Comparison of ENCODE assay signal across 20 cellular contexts in genomic region chr11:79269923-79270322, GRCh38.
DNase-seq lines count a peak whose midpoint lies in the region; TF ChIP-seq lines count a peak whose summit lies in the region.
"Had no signal": no experiment of that assay in that cellular context is flagged by ENCODE, and none has a peak within 500 bp of the region (broad histone marks: within the 10 kb centered on the region; RNA-seq: fewer than 3 reads in every experiment).

No MANE protein-coding gene starts in this region.

- no peaks in the 10 kb centered on the region for H3K27me3 ChIP-seq in brain microvascular endothelial cell (replicated peaks)
- H3K27me3 ChIP-seq in neural cell (ENCODE audit: insufficient read depth, low read depth, low read length) = no peaks in the 10 kb centered on the region
- H3K27me3 ChIP-seq in CD4-positive, alpha-beta memory T cell (ENCODE audit: insufficient read depth, low read length) = no peaks in the 10 kb centered on the region
- H3K27me3 ChIP-seq: colonic mucosa, esophagus squamous epithelium, gastroesophageal sphincter had no signal

- no peaks in the 10 kb centered on the region for H4K20me1 ChIP-seq in neural cell (ENCODE audit: insufficient read depth)

- H3F3A ChIP-seq in neural cell (ENCODE audit: insufficient read depth, low read length, poor library complexity, severe bottlenecking) = no peaks in the 10 kb centered on the region

- H3K4me1 ChIP-seq in CD4-positive, alpha-beta memory T cell (ENCODE audit: insufficient read depth, low read length) = no peaks in the 10 kb centered on the region
- H3K4me1 ChIP-seq: colonic mucosa had no signal

- no peaks in the 10 kb centered on the region for H3K9me2 ChIP-seq in neural cell (ENCODE audit: insufficient read depth, low read length)

- POLR2A ChIA-PET in RWPE1 (lab: Yijun Ruan, JAX; ENCODE audit: low non-redundant PET) = no interaction called here
- POLR2A ChIA-PET in CD4-positive, alpha-beta memory T cell (lab: Charles Lee; ENCODE audit: partially characterized antibody) = no interaction called here

- no peaks in the 10 kb centered on the region for H3K9me3 ChIP-seq in neural cell (ENCODE audit: low read length)
- no peaks in the 10 kb centered on the region for H3K9me3 ChIP-seq in CD4-positive, alpha-beta memory T cell (ENCODE audit: control insufficient read depth in 1 of 2, low read length in 2 of 2)
- H3K9me3 ChIP-seq: colonic mucosa, esophagus squamous epithelium, gastroesophageal sphincter, thoracic aorta had no signal

- no peak overlapping the region for H3K4me3 Mint-ChIP-seq in CD4-positive, alpha-beta memory T cell
- H3K4me3 Mint-ChIP-seq: activated naive CD8-positive, alpha-beta T cell; T-helper 17 cell had no signal

- H3K4me1 Mint-ChIP-seq in CD4-positive, alpha-beta memory T cell = no peaks in the 10 kb centered on the region
- H3K4me1 Mint-ChIP-seq: T-helper 17 cell had no signal

- CTCF ChIA-PET in RWPE1 (lab: Yijun Ruan, JAX) = interaction anchor here (1.1 kb wide), 1 partner anchor 171 kb away, joined by 4 read pairs; the partner anchor contains the start of gene TENM4
- CTCF ChIA-PET in CD4-positive, alpha-beta memory T cell (lab: Charles Lee; ENCODE audit: partially characterized antibody) = no interaction called here

- H3K36me3 ChIP-seq in brain microvascular endothelial cell (replicated peaks) = no peaks in the 10 kb centered on the region
- H3K36me3 ChIP-seq in neural cell (ENCODE audit: insufficient read depth, low read length) = no peaks in the 10 kb centered on the region
- no peaks in the 10 kb centered on the region for H3K36me3 ChIP-seq in CD4-positive, alpha-beta memory T cell (ENCODE audit: insufficient read depth, low read length)
- H3K36me3 ChIP-seq: colonic mucosa, esophagus squamous epithelium, gastroesophageal sphincter, thoracic aorta had no signal

- no peaks in the 10 kb centered on the region for H3K27me3 Mint-ChIP-seq in CD4-positive, alpha-beta memory T cell
- H3K27me3 Mint-ChIP-seq: activated naive CD8-positive, alpha-beta T cell had no signal

- DNase-seq in DMS53 (lab: John Stamatoyannopoulos, UW) (peak; percentile 29), DMS53 treated with DMSO at 0.1 percent for 48 hours (lab: John Stamatoyannopoulos, UW; ENCODE audit: unreplicated experiment) (no peak), NCI-H1105 (lab: John Stamatoyannopoulos, UW) (peak; percentile 53), brain microvascular endothelial cell (no peak), RWPE1 (ENCODE audit: low spot score) (no peak), HPDE6-E6E7 (ENCODE audit: extremely low spot score) (no peak)
- no peak for DNase-seq in CD4-positive, alpha-beta memory T cell
- DNase-seq: activated CD4-positive, alpha-beta T cell treated with anti-CD3 and anti-CD28 coated beads, Interleukin-2, amount 50 U/mL, for 1 hour; colonic mucosa; DND-41; esophagus squamous epithelium; Karpas-422; stimulated activated CD4-positive, alpha-beta T cell treated with anti-CD3 and anti-CD28 coated beads, Interleukin-4, amount 100 ng/mL, for 1 hour; stimulated activated naive CD4-positive, alpha-beta T cell treated with Interleukin-2 at 50 U/mL for 16 hours; T-helper 17 cell had no signal

- H3K36me3 Mint-ChIP-seq in CD4-positive, alpha-beta memory T cell = no peaks in the 10 kb centered on the region
- H3K36me3 Mint-ChIP-seq: activated naive CD8-positive, alpha-beta T cell had no signal

- H3K79me2 ChIP-seq in neural cell (replicated peaks; ENCODE audit: insufficient read depth, low read length) = no peaks in the 10 kb centered on the region

- H3K4me2 ChIP-seq in neural cell (ENCODE audit: low read length) = no peak overlapping the region

- TF ChIP-seq EP300 in neural cell (conservative IDR thresholded peaks at IDR 0.05; ENCODE audit: poor library complexity, severe bottlenecking) = no peak

- no peak overlapping the region for H3K27ac ChIP-seq in brain microvascular endothelial cell
- no peak overlapping the region for H3K27ac ChIP-seq in neural cell (ENCODE audit: low read length)
- no peak overlapping the region for H3K27ac ChIP-seq in RWPE1
- no peak overlapping the region for H3K27ac ChIP-seq in CD4-positive, alpha-beta memory T cell (ENCODE audit: low read depth, low read length)
- H3K27ac ChIP-seq: 22Rv1, colonic mucosa, esophagus squamous epithelium, gastroesophageal sphincter, thoracic aorta had no signal

- no peak overlapping the region for H2AFZ ChIP-seq in neural cell (ENCODE audit: low read depth, low read length)

- intact Hi-C loops in CD4-positive, alpha-beta memory T cell (cut with micrococcal nuclease) = no loop called here

- no peak for TF ChIP-seq RAD21 in neural cell (conservative IDR thresholded peaks at IDR 0.05)

- H3K9ac ChIP-seq in neural cell (ENCODE audit: low read length) = peak overlapping the region; percentile 21

- H3K4me3 ChIP-seq in brain microvascular endothelial cell (ENCODE audit: low read depth, low read length) = no peak overlapping the region
- H3K4me3 ChIP-seq in neural cell (ENCODE audit: low read length) = no peak overlapping the region
- H3K4me3 ChIP-seq in CD4-positive, alpha-beta memory T cell (ENCODE audit: low read length in 2 of 2) = no peak overlapping the region
- H3K4me3 ChIP-seq: colonic mucosa, esophagus squamous epithelium, gastroesophageal sphincter, thoracic aorta had no signal

- in situ Hi-C loops in brain microvascular endothelial cell (cut with HindIII; ENCODE audit: low pct_ligation_motif_present, low sequenced_read_pairs) = no loop called here

- TF ChIP-seq CTCF in brain microvascular endothelial cell (IDR thresholded peaks at IDR 0.05; ENCODE audit: low read depth, low read length, missing control alignments) (peak; percentile 20), neural cell (IDR thresholded peaks at IDR 0.05; ENCODE audit: poor library complexity, severe bottlenecking) (no peak), RWPE1 (conservative IDR thresholded peaks at IDR 0.05; ENCODE audit: low read depth) (no peak)

- H3K27ac Mint-ChIP-seq in CD4-positive, alpha-beta memory T cell = no peak overlapping the region
- H3K27ac Mint-ChIP-seq: activated naive CD8-positive, alpha-beta T cell; T-helper 17 cell had no signal

- H3K9me3 Mint-ChIP-seq in CD4-positive, alpha-beta memory T cell = no peaks in the 10 kb centered on the region

TF ChIP-seq in neural cell, 6 proteins besides CTCF, POLR2A, EP300 and RAD21:
- TF ChIP-seq TAF1 (IDR thresholded peaks at IDR 0.05; ENCODE audit: low read depth) = no peak
- TF ChIP-seq SMC3 (conservative IDR thresholded peaks at IDR 0.05; ENCODE audit: poor library complexity) = no peak
- TF ChIP-seq POLR2AphosphoS5 (IDR thresholded peaks at IDR 0.05) = no peak
- TF ChIP-seq EZH2 (IDR thresholded peaks at IDR 0.05; ENCODE audit: borderline replicate concordance, insufficient read depth, low read length, poor library complexity, severe bottlenecking) = no peak
- no peak for TF ChIP-seq MXI1 (conservative IDR thresholded peaks at IDR 0.05; ENCODE audit: poor library complexity, severe bottlenecking)
- TF ChIP-seq, protein P1, sequence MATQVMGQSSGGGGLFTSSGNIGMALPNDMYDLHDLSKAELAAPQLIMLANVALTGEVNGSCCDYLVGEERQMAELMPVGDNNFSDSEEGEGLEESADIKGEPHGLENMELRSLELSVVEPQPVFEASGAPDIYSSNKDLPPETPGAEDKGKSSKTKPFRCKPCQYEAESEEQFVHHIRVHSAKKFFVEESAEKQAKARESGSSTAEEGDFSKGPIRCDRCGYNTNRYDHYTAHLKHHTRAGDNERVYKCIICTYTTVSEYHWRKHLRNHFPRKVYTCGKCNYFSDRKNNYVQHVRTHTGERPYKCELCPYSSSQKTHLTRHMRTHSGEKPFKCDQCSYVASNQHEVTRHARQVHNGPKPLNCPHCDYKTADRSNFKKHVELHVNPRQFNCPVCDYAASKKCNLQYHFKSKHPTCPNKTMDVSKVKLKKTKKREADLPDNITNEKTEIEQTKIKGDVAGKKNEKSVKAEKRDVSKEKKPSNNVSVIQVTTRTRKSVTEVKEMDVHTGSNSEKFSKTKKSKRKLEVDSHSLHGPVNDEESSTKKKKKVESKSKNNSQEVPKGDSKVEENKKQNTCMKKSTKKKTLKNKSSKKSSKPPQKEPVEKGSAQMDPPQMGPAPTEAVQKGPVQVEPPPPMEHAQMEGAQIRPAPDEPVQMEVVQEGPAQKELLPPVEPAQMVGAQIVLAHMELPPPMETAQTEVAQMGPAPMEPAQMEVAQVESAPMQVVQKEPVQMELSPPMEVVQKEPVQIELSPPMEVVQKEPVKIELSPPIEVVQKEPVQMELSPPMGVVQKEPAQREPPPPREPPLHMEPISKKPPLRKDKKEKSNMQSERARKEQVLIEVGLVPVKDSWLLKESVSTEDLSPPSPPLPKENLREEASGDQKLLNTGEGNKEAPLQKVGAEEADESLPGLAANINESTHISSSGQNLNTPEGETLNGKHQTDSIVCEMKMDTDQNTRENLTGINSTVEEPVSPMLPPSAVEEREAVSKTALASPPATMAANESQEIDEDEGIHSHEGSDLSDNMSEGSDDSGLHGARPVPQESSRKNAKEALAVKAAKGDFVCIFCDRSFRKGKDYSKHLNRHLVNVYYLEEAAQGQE (IDR thresholded peaks at IDR 0.05; ENCODE audit: borderline replicate concordance) = no peak

Comparison
In these comparisons a context has a peak if more than half of its experiments do, and no peak if none do; other contexts are left out.
1. DNase-seq: peak in DMS53 (single experiment) and NCI-H1105 (single experiment); none in DMS53 treated with DMSO at 0.1 percent for 48 hours (single experiment), brain microvascular endothelial cell (single experiment), RWPE1 (single experiment), CD4-positive, alpha-beta memory T cell (0 of 5) and HPDE6-E6E7 (single experiment).